Comparison of ENCODE assay signal across 2 cellular contexts in the genomic region with DNA sequence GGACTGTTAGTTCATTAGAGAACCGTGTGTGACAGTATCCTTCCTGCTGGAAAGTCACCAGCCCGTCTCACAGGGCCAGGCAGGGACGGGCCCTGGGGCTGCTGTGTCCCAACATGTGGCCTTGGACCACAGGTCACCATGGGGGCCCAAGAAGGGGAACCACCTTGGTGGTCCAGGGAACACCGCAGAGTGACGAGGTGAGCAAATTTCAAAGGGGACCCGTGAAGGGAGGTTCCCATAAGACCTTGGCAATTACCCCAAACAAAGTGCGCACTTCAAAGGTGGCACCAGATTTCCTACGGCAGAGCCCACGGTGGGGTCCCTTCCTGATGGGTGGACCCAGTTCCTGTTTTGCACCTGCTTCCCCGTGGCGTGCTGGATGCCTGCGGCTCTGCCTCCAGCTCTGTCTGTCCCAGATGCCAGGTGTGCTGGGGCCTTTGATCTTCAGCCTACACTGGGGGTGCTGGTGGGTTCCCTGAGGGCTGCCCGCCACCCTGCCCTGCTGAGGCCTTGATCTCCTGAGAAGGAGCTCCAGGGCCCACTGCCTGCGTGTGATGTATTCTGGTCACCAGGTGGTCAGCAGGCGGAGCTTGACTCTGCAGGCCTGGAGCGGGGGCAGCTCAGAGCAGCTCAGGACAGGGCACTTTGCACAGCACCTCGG.
TF ChIP-seq lines count a peak whose summit lies in the region.

No MANE protein-coding gene starts in this region.

TF ChIP-seq in GM23338, 12 proteins besides CTCF, POLR2A, EP300 and RAD21 (continued from another document):
- TF ChIP-seq EZH2phosphoT487 (IDR thresholded peaks at IDR 0.05; ENCODE audit: unreplicated experiment), result no peak
- no peak for TF ChIP-seq STAT1 (IDR thresholded peaks at IDR 0.05; ENCODE audit: unreplicated experiment)
- TF ChIP-seq NANOG (IDR thresholded peaks at IDR 0.05; ENCODE audit: borderline replicate concordance), result no peak
- TF ChIP-seq JUNB (IDR thresholded peaks at IDR 0.05; ENCODE audit: unreplicated experiment), result no peak
- no peak; the same call in 1 of the 2 replicates for TF ChIP-seq POLR2AphosphoS5 (IDR thresholded peaks at IDR 0.05; ENCODE audit: low read depth)

TF ChIP-seq in liver, 16 proteins besides CTCF, POLR2A, EP300 and RAD21:
- TF ChIP-seq, protein P1, sequence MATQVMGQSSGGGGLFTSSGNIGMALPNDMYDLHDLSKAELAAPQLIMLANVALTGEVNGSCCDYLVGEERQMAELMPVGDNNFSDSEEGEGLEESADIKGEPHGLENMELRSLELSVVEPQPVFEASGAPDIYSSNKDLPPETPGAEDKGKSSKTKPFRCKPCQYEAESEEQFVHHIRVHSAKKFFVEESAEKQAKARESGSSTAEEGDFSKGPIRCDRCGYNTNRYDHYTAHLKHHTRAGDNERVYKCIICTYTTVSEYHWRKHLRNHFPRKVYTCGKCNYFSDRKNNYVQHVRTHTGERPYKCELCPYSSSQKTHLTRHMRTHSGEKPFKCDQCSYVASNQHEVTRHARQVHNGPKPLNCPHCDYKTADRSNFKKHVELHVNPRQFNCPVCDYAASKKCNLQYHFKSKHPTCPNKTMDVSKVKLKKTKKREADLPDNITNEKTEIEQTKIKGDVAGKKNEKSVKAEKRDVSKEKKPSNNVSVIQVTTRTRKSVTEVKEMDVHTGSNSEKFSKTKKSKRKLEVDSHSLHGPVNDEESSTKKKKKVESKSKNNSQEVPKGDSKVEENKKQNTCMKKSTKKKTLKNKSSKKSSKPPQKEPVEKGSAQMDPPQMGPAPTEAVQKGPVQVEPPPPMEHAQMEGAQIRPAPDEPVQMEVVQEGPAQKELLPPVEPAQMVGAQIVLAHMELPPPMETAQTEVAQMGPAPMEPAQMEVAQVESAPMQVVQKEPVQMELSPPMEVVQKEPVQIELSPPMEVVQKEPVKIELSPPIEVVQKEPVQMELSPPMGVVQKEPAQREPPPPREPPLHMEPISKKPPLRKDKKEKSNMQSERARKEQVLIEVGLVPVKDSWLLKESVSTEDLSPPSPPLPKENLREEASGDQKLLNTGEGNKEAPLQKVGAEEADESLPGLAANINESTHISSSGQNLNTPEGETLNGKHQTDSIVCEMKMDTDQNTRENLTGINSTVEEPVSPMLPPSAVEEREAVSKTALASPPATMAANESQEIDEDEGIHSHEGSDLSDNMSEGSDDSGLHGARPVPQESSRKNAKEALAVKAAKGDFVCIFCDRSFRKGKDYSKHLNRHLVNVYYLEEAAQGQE (IDR thresholded peaks at IDR 0.05), result peak; percentile 68
- TF ChIP-seq, protein P2, sequence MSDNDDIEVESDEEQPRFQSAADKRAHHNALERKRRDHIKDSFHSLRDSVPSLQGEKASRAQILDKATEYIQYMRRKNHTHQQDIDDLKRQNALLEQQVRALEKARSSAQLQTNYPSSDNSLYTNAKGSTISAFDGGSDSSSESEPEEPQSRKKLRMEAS (IDR thresholded peaks at IDR 0.05), result no peak
TF ChIP-seq in liver: peak in this region for 1.
